ENCODE assay signal across 21 cellular contexts in genomic region chr16:89156740-89157645, GRCh38. TPM values are rescaled to one million over a fixed set of nuclear protein-coding genes. Genes with fewer than 3 reads are reported as not detected.
DNase-seq lines count a peak whose midpoint lies in the region; ATAC-seq and TF ChIP-seq lines count a peak whose summit lies in the region.
"Had no signal": no experiment of that assay in that cellular context is flagged by ENCODE, and none has a peak within 500 bp of the region (broad histone marks: within the 10 kb centered on the region; RNA-seq: fewer than 3 reads in every experiment).

No MANE protein-coding gene starts in this region.

- peaks cover 0 to 3% of the 10 kb centered on the region in 2 donors for H3K36me3 ChIP-seq in psoas muscle (ENCODE audit: insufficient read depth in 1 of 2, low read depth in 1 of 2)

- WGBS in psoas muscle, 3 donors: 47 to 62% (median 53%) methylated on average over 26 of the region's 26 CpGs

- H3K4me3 ChIP-seq in psoas muscle: no peak overlapping the region

- peaks cover 22% of the 10 kb centered on the region for H3K4me1 ChIP-seq in psoas muscle

- peaks cover 3% of the 10 kb centered on the region for H3K9me3 Mint-ChIP-seq in activated CD4-positive, alpha-beta T cell treated with anti-CD3 and anti-CD28 coated beads for 36 hours (ENCODE audit: low read depth)
- H3K9me3 Mint-ChIP-seq: CD8-positive, alpha-beta T cell had no signal

- TF ChIP-seq CTCF in psoas muscle (IDR thresholded peaks at IDR 0.05): no peak

- peaks cover 0 to 7% (median 0%) of the 10 kb centered on the region in 3 donors for H3K27me3 ChIP-seq in psoas muscle (ENCODE audit: insufficient read depth in 3 of 3, low read length in 2 of 3)

- H3K36me3 Mint-ChIP-seq in activated CD4-positive, alpha-beta T cell treated with anti-CD3 and anti-CD28 coated beads for 36 hours (ENCODE audit: low read depth): peaks cover 4% of the 10 kb centered on the region
- H3K36me3 Mint-ChIP-seq in T-helper 17 cell (ENCODE audit: low read depth): no peaks in the 10 kb centered on the region

- H3K27ac ChIP-seq in epithelial cell of prostate: no peak overlapping the region
- H3K27ac ChIP-seq in psoas muscle: no peak overlapping the region

- no peak overlapping the region for H3K4me3 Mint-ChIP-seq in activated CD4-positive, alpha-beta T cell treated with anti-CD3 and anti-CD28 coated beads for 36 hours
- H3K4me3 Mint-ChIP-seq in T-helper 17 cell: no peak overlapping the region
- H3K4me3 Mint-ChIP-seq: CD8-positive, alpha-beta T cell; H9 had no signal

- POLR2A ChIA-PET in activated CD4-positive, alpha-beta T cell treated with anti-CD3 and anti-CD28 coated beads for 36 hours (lab: Charles Lee): no interaction called here

- peak; percentile 7 for ATAC-seq in activated CD4-positive, alpha-beta T cell treated with anti-CD3 and anti-CD28 coated beads for 36 hours
- ATAC-seq in T-helper 17 cell: no peak
- peak; percentile 5 to 34 (median 20) for ATAC-seq in psoas muscle
- no peak for ATAC-seq in GM19395 (IDR thresholded peaks at IDR 0.05; ENCODE audit: unreplicated experiment)
- no peak for ATAC-seq in GM19324 (IDR thresholded peaks at IDR 0.05; ENCODE audit: low FRiP score, unreplicated experiment)
- ATAC-seq: CD8-positive, alpha-beta T cell had no signal

- H3K27ac Mint-ChIP-seq in activated CD4-positive, alpha-beta T cell treated with anti-CD3 and anti-CD28 coated beads for 36 hours: no peak overlapping the region
- H3K27ac Mint-ChIP-seq in T-helper 17 cell: peak overlapping the region; percentile 66
- H3K27ac Mint-ChIP-seq: CD8-positive, alpha-beta T cell; H9 had no signal

- no peak for DNase-seq in activated CD4-positive, alpha-beta T cell treated with anti-CD3 and anti-CD28 coated beads for 36 hours
- DNase-seq in activated CD4-positive, alpha-beta T cell treated with anti-CD3 and anti-CD28 coated beads for 48 hours: no peak
- DNase-seq in T-helper 17 cell: no peak
- peak; percentile 86 for DNase-seq in epithelial cell of prostate (ENCODE audit: low read depth, low spot score)
- no peak for DNase-seq in psoas muscle
- no peak for DNase-seq in AML-193 (lab: John Stamatoyannopoulos, UW)
- DNase-seq: 8988T; CD8-positive, alpha-beta T cell; DMS79; H9; MM.1S; NCI-H1092 treated with DMSO at 0.1 percent for 48 hours; NCI-H2081; NCI-H446 treated with DMSO at 0.1 percent for 48 hours; NCI-H69 had no signal

- CTCF ChIA-PET in activated CD4-positive, alpha-beta T cell treated with anti-CD3 and anti-CD28 coated beads for 36 hours (lab: Charles Lee): no interaction called here

- H3K27me3 Mint-ChIP-seq in activated CD4-positive, alpha-beta T cell treated with anti-CD3 and anti-CD28 coated beads for 36 hours: no peaks in the 10 kb centered on the region
- no peaks in the 10 kb centered on the region for H3K27me3 Mint-ChIP-seq in T-helper 17 cell

- H3K9me3 ChIP-seq in T-helper 17 cell (ENCODE audit: control insufficient read depth, low read length, poor library complexity, severe bottlenecking): no peaks in the 10 kb centered on the region
- no peaks in the 10 kb centered on the region for H3K9me3 ChIP-seq in psoas muscle

- intact Hi-C loops in activated CD4-positive, alpha-beta T cell treated with anti-CD3 and anti-CD28 coated beads for 36 hours (cut with DNase I, micrococcal nuclease): loop anchor here in 1 of 2 experiments (5.0 kb wide), 1 partner anchor 60 kb away; no protein-coding TSS in a partner anchor
- intact Hi-C loops in psoas muscle (cut with DNase I): no loop called here

- H3K4me1 Mint-ChIP-seq in activated CD4-positive, alpha-beta T cell treated with anti-CD3 and anti-CD28 coated beads for 36 hours: no peaks in the 10 kb centered on the region
- H3K4me1 Mint-ChIP-seq in T-helper 17 cell: no peaks in the 10 kb centered on the region
- H3K4me1 Mint-ChIP-seq: H9 had no signal

RNA-seq across cellular contexts. Expression of gene CDH15, which starts 14.6 kb away (rescaled TPM):
- total RNA-seq in activated CD4-positive, alpha-beta T cell treated with anti-CD3 and anti-CD28 coated beads for 36 hours: not detected
- total RNA-seq in T-helper 17 cell (under 1 TPM in 1 of 2 donors, not detected in 1; 0.12 TPM), psoas muscle (10 to 100 TPM; 36.7 to 62.8 (median 51.1) TPM)
- 10 to 100 TPM; 18.0 to 32.9 (median 19.9) TPM for polyA plus RNA-seq in psoas muscle
- total RNA-seq: HT1080, OCI-LY7, Right ventricle myocardium inferior, SK-MEL-5 had no signal

RNA-seq across cellular contexts. Expression of gene SLC22A31, which starts 43.3 kb away (rescaled TPM):
- total RNA-seq in activated CD4-positive, alpha-beta T cell treated with anti-CD3 and anti-CD28 coated beads for 36 hours: 1 to 10 TPM in 1 of 2 experiments, under 1 TPM in 1; 0.49 to 1.3 TPM
- total RNA-seq in T-helper 17 cell (under 1 TPM; 0.52 to 0.76 TPM), psoas muscle (not detected)
- polyA plus RNA-seq in psoas muscle: under 1 TPM in 1 of 3 donors, not detected in 2; 0.03 TPM
- total RNA-seq: HT1080, OCI-LY7, Right ventricle myocardium inferior, SK-MEL-5 had no signal

Comparison
In these comparisons a context has a peak if more than half of its experiments do, and no peak if none do; other contexts are left out.
1. ATAC-seq: peak in activated CD4-positive, alpha-beta T cell treated with anti-CD3 and anti-CD28 coated beads for 36 hours (single experiment) and psoas muscle (4 of 4); none in T-helper 17 cell (single experiment), GM19395 (single experiment) and GM19324 (single experiment).
2. RNA of gene CDH15, which starts 14.6 kb away (total RNA-seq): 36.7 to 62.8 TPM in psoas muscle; 0.12 TPM in T-helper 17 cell and not detected in activated CD4-positive, alpha-beta T cell treated with anti-CD3 and anti-CD28 coated beads for 36 hours; every median in the first group is over 10 times any median in the second.